ENCODE assay signal across 18 cellular contexts in the genomic region with DNA sequence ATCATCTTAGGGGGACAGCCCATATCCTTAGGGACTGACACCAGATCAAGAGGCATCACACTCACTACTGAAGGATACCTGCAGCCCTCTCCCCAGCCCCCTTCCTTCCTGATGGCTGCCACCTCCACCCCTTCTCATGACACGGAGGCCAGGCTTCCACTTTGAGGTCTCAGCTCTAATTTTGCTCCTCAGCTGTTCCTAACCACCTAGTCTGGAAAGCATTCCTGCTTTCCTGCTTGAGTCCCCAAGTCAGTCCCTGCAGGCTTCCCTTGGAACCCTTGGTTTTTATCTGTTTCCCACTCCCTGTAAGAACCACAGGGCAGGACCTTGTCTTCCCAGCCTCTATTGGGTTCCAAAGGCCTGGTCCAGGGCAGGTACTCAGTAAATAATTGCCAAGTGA. TPM values are rescaled to one million over a fixed set of nuclear protein-coding genes. Genes with fewer than 3 reads are reported as not detected.
DNase-seq lines count a peak whose midpoint lies in the region; ATAC-seq and TF ChIP-seq lines count a peak whose summit lies in the region.
"Had no signal": no experiment of that assay in that cellular context is flagged by ENCODE, and none has a peak within 500 bp of the region (broad histone marks: within the 10 kb centered on the region; RNA-seq: fewer than 3 reads in every experiment).

No MANE protein-coding gene starts in this region.

- H3K27ac ChIP-seq in left ventricle myocardium inferior (replicated peaks) (peak overlapping the region; percentile 36), heart right ventricle (no peak overlapping the region)
- H3K27ac ChIP-seq: 22Rv1, A549 had no signal

- CTCF ChIA-PET in activated CD4-positive, alpha-beta memory T cell treated with anti-CD3 and anti-CD28 coated beads, Interleukin-2, amount 10 ng/mL, durations not matched to agents 7 days and 5 days (lab: Charles Lee): no interaction called here

- no peaks in the 10 kb centered on the region for H3K27me3 Mint-ChIP-seq in T-helper 2 cell treated with Interferon-gamma antibody and Interleukin-4, amounts not matched to agents 5 μg/mL and 100 μg/mL, for 36 hours (ENCODE audit: low read depth)
- H3K27me3 Mint-ChIP-seq in brain: peaks cover 2% of the 10 kb centered on the region
- no peaks in the 10 kb centered on the region for H3K27me3 Mint-ChIP-seq in activated CD4-positive, alpha-beta memory T cell treated with anti-CD3 and anti-CD28 coated beads, Interleukin-2, amount 10 ng/mL, durations not matched to agents 7 days and 5 days

- no peaks in the 10 kb centered on the region for H3K9me3 ChIP-seq in left ventricle myocardium inferior (replicated peaks)
- H3K9me3 ChIP-seq in heart right ventricle: no peaks in the 10 kb centered on the region
- H3K9me3 ChIP-seq: A549 had no signal

- no peak for DNase-seq in T-helper 2 cell treated with Interferon-gamma antibody and Interleukin-4, amounts not matched to agents 5 μg/mL and 100 μg/mL, for 36 hours (ENCODE audit: low spot score)
- DNase-seq in T-helper 2 cell: no peak
- DNase-seq in left ventricle myocardium inferior: no peak
- no peak for DNase-seq in heart right ventricle
- DNase-seq in activated CD4-positive, alpha-beta memory T cell treated with anti-CD3 and anti-CD28 coated beads, Interleukin-2, amount 10 ng/mL, durations not matched to agents 7 days and 5 days: no peak
- DNase-seq in NCI-H345 treated with DMSO at 0.1 percent for 48 hours (lab: John Stamatoyannopoulos, UW; ENCODE audit: unreplicated experiment): no peak
- DNase-seq: AML-193; Calu3; CD8-positive, alpha-beta T cell; DMS79 treated with DMSO at 0.1 percent for 48 hours; GF-D8; HCEC 1CT had no signal

- H3K27me3 ChIP-seq in left ventricle myocardium inferior (ENCODE audit: low read depth) (no peaks in the 10 kb centered on the region), heart right ventricle (no peaks in the 10 kb centered on the region)

- peak overlapping the region; percentile 44 for H3K4me3 Mint-ChIP-seq in T-helper 2 cell treated with Interferon-gamma antibody and Interleukin-4, amounts not matched to agents 5 μg/mL and 100 μg/mL, for 36 hours
- peak overlapping the region in 2 of 5 experiments; percentile 16 to 54 for H3K4me3 Mint-ChIP-seq in brain
- no peak overlapping the region for H3K4me3 Mint-ChIP-seq in activated CD4-positive, alpha-beta memory T cell treated with anti-CD3 and anti-CD28 coated beads, Interleukin-2, amount 10 ng/mL, durations not matched to agents 7 days and 5 days
- H3K4me3 Mint-ChIP-seq: CD14-positive monocyte; CD8-positive, alpha-beta T cell; GM23338 had no signal

- TF ChIP-seq CTCF in left ventricle myocardium inferior (IDR thresholded peaks at IDR 0.05; ENCODE audit: borderline replicate concordance) (no peak), heart right ventricle (IDR thresholded peaks at IDR 0.05) (no peak), brain (conservative IDR thresholded peaks at IDR 0.05) (no peak)

- H3K4me1 Mint-ChIP-seq in T-helper 2 cell treated with Interferon-gamma antibody and Interleukin-4, amounts not matched to agents 5 μg/mL and 100 μg/mL, for 36 hours (ENCODE audit: low read depth): peaks cover 28% of the 10 kb centered on the region
- H3K4me1 Mint-ChIP-seq in brain: peaks cover 20% of the 10 kb centered on the region
- peaks cover 36% of the 10 kb centered on the region for H3K4me1 Mint-ChIP-seq in activated CD4-positive, alpha-beta memory T cell treated with anti-CD3 and anti-CD28 coated beads, Interleukin-2, amount 10 ng/mL, durations not matched to agents 7 days and 5 days

- intact Hi-C loops in left ventricle myocardium inferior (cut with micrococcal nuclease): no loop called here
- intact Hi-C loops in heart right ventricle (cut with DNase I): no loop called here

- peak overlapping the region; percentile 24 for H3K27ac Mint-ChIP-seq in T-helper 2 cell treated with Interferon-gamma antibody and Interleukin-4, amounts not matched to agents 5 μg/mL and 100 μg/mL, for 36 hours
- peak overlapping the region in 3 of 5 experiments; percentile 13 to 40 (median 19) for H3K27ac Mint-ChIP-seq in brain
- H3K27ac Mint-ChIP-seq in activated CD4-positive, alpha-beta memory T cell treated with anti-CD3 and anti-CD28 coated beads, Interleukin-2, amount 10 ng/mL, durations not matched to agents 7 days and 5 days: no peak overlapping the region
- H3K27ac Mint-ChIP-seq: CD8-positive, alpha-beta T cell; GM23338 had no signal

- no peaks in the 10 kb centered on the region for H3K9me3 Mint-ChIP-seq in T-helper 2 cell treated with Interferon-gamma antibody and Interleukin-4, amounts not matched to agents 5 μg/mL and 100 μg/mL, for 36 hours
- peaks cover 0 to 5% (median 0%) of the 10 kb centered on the region in 5 experiments for H3K9me3 Mint-ChIP-seq in brain
- no peaks in the 10 kb centered on the region for H3K9me3 Mint-ChIP-seq in activated CD4-positive, alpha-beta memory T cell treated with anti-CD3 and anti-CD28 coated beads, Interleukin-2, amount 10 ng/mL, durations not matched to agents 7 days and 5 days
- H3K9me3 Mint-ChIP-seq: CD8-positive, alpha-beta T cell; GM23338 had no signal

- peaks cover 13% of the 10 kb centered on the region for H3K36me3 Mint-ChIP-seq in T-helper 2 cell treated with Interferon-gamma antibody and Interleukin-4, amounts not matched to agents 5 μg/mL and 100 μg/mL, for 36 hours (ENCODE audit: low read depth)
- no peaks in the 10 kb centered on the region for H3K36me3 Mint-ChIP-seq in brain
- H3K36me3 Mint-ChIP-seq in activated CD4-positive, alpha-beta memory T cell treated with anti-CD3 and anti-CD28 coated beads, Interleukin-2, amount 10 ng/mL, durations not matched to agents 7 days and 5 days (ENCODE audit: low read depth): peaks cover 3% of the 10 kb centered on the region
- H3K36me3 Mint-ChIP-seq: CD14-positive monocyte had no signal

- 82 to 92% methylated on average over 1 of the region's 1 CpG for WGBS in heart right ventricle, 2 donors

- ATAC-seq in heart right ventricle (no peak), HG02885 (IDR thresholded peaks at IDR 0.05; ENCODE audit: poor library complexity, unreplicated experiment) (no peak)
- ATAC-seq: A549; CD8-positive, alpha-beta T cell; GM23338 had no signal

- no peak overlapping the region for H3K4me3 ChIP-seq in left ventricle myocardium inferior
- H3K4me3 ChIP-seq in heart right ventricle: no peak overlapping the region
- H3K4me3 ChIP-seq: A549, GM23338 had no signal

- H3K4me1 ChIP-seq in left ventricle myocardium inferior: peaks cover 59% of the 10 kb centered on the region
- H3K4me1 ChIP-seq in heart right ventricle: peaks cover 5 to 48% (median 24%) of the 10 kb centered on the region in 9 donors

- H3K36me3 ChIP-seq in left ventricle myocardium inferior: no peaks in the 10 kb centered on the region
- peaks cover 0 to 23% (median 0%) of the 10 kb centered on the region in 9 donors for H3K36me3 ChIP-seq in heart right ventricle

- POLR2A ChIA-PET in activated CD4-positive, alpha-beta memory T cell treated with anti-CD3 and anti-CD28 coated beads, Interleukin-2, amount 10 ng/mL, durations not matched to agents 7 days and 5 days (lab: Charles Lee): interaction anchor here (1.5 to 37.3 kb wide), 2 partner anchors 16 to 49 kb away, joined by 4 to 4963 read pairs; a partner anchor contains a TSS

RNA-seq across cellular contexts. Expression of a gene that starts 3.2 kb away (rescaled TPM):
- total RNA-seq in left ventricle myocardium inferior (57.2 TPM), heart right ventricle (10 to 100 TPM; 31.6 to 49.9 (median 43.4) TPM)
- polyA plus RNA-seq in heart right ventricle (10 to 100 TPM; 19.9 to 28.7 TPM), brain (ENCODE audit: insufficient read depth, low read depth, low replicate concordance) (13.4 TPM)
- total RNA-seq in activated CD4-positive, alpha-beta memory T cell treated with anti-CD3 and anti-CD28 coated beads, Interleukin-2, amount 10 ng/mL, durations not matched to agents 7 days and 5 days: 10 to 100 TPM; 14.6 to 17.5 TPM

RNA-seq across cellular contexts. Expression of a gene that starts 5.0 kb away (rescaled TPM):
- total RNA-seq in left ventricle myocardium inferior: 16.1 TPM
- total RNA-seq in heart right ventricle: 10 to 100 TPM; 10.6 to 19.0 (median 14.8) TPM
- 10 to 100 TPM; 13.5 to 17.7 TPM for polyA plus RNA-seq in heart right ventricle
- 12.9 TPM for polyA plus RNA-seq in brain (ENCODE audit: insufficient read depth, low read depth, low replicate concordance)
- 10 to 100 TPM; 49.6 to 50.1 TPM for total RNA-seq in activated CD4-positive, alpha-beta memory T cell treated with anti-CD3 and anti-CD28 coated beads, Interleukin-2, amount 10 ng/mL, durations not matched to agents 7 days and 5 days

RNA-seq across cellular contexts. Expression of a gene that starts 47.3 kb away (rescaled TPM):
- total RNA-seq in left ventricle myocardium inferior: 16.6 TPM
- 100 to 1,000 TPM in 1 of 10 donors, 10 to 100 TPM in 6, 1 to 10 TPM in 3; 5.4 to 131 (median 24.0) TPM for total RNA-seq in heart right ventricle
- 10 to 100 TPM in 1 of 2 donors, 1 to 10 TPM in 1; 8.9 to 21.1 TPM for polyA plus RNA-seq in heart right ventricle
- 2.2 TPM for polyA plus RNA-seq in brain (ENCODE audit: insufficient read depth, low read depth, low replicate concordance)
- 100 to 1,000 TPM; 328 to 335 TPM for total RNA-seq in activated CD4-positive, alpha-beta memory T cell treated with anti-CD3 and anti-CD28 coated beads, Interleukin-2, amount 10 ng/mL, durations not matched to agents 7 days and 5 days

RNA-seq across cellular contexts. Expression of a gene that starts 52.6 kb away (rescaled TPM):
- total RNA-seq in left ventricle myocardium inferior (359 TPM), heart right ventricle (100 to 1,000 TPM; 278 to 496 (median 334) TPM)
- polyA plus RNA-seq in heart right ventricle (100 to 1,000 TPM; 134 to 225 TPM), brain (ENCODE audit: insufficient read depth, low read depth, low replicate concordance) (11.5 TPM)
- total RNA-seq in activated CD4-positive, alpha-beta memory T cell treated with anti-CD3 and anti-CD28 coated beads, Interleukin-2, amount 10 ng/mL, durations not matched to agents 7 days and 5 days: 100 to 1,000 TPM; 146 to 157 TPM
